8 cellular contexts compared by ENCODE assay signal in the genomic region with DNA sequence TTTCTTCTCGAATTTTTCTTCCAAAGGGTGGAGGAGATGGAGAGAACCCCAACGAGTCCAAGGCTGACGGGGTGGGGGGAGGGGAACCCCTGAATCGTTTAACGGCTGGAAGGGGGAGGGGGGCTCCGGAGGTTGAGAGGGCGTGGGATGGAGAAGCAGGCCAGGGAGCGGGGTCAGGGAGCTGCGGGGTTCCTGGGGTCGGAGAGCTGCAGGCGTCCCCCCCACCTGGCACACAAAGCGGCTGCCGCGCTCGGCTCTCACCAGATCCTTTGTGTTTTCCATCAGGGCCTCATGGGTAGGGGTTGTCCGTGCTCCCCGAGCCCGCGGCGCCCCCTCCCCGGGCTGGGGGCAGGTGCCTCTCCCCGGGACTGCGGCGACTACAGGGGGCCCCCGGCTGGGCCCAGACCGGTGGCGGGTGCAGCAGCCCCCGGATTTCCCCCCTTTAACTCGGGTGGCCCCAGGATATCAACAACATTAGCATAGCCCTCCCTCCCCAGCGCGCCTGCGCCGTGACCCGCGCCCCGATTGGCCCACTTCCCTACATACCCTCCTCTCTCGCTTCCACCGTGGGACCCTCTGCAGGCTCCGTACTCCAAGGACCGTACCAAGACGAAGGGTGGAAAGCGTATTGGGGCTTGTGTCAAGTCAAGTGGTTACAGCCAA. TPM values are rescaled to one million over a fixed set of nuclear protein-coding genes. Genes with fewer than 3 reads are reported as not detected.
DNase-seq lines count a peak whose midpoint lies in the region; ATAC-seq and TF ChIP-seq lines count a peak whose summit lies in the region.

MBTD1 (minus strand) TSS at position 476 of the 663 bp plus-strand sequence. CDS start 34,888 bp downstream, outside the sequence.

- ATAC-seq in HG02588 (IDR thresholded peaks at IDR 0.05; ENCODE audit: unreplicated experiment), result peak; percentile 72

- H3K79me2 ChIP-seq in osteoblast (ENCODE audit: insufficient read depth, low read length), result peaks cover 92% of the 10 kb centered on the region

- H3K27me3 ChIP-seq in osteoblast (ENCODE audit: insufficient read depth, low read length) (no peaks in the 10 kb centered on the region), testis (no peaks in the 10 kb centered on the region)

- peaks cover 58% of the 10 kb centered on the region for H3K4me1 Mint-ChIP-seq in activated naive CD8-positive, alpha-beta T cell treated with anti-CD3 and anti-CD28 coated beads for 36 hours

- peak within 1 kb of the TSS; percentile 96 for H2AFZ ChIP-seq in osteoblast (ENCODE audit: low read length)

- H3K27ac Mint-ChIP-seq in activated naive CD8-positive, alpha-beta T cell treated with anti-CD3 and anti-CD28 coated beads for 36 hours, result peak within 1 kb of the TSS; percentile 96

- no peaks in the 10 kb centered on the region for H3K27me3 Mint-ChIP-seq in activated naive CD8-positive, alpha-beta T cell treated with anti-CD3 and anti-CD28 coated beads for 36 hours

- 0 to 1% methylated on average over 23 to 42 of the region's 42 CpGs for WGBS in testis, 2 donors

- H3K4me3 Mint-ChIP-seq in activated naive CD8-positive, alpha-beta T cell treated with anti-CD3 and anti-CD28 coated beads for 36 hours, result peak within 1 kb of the TSS; percentile 90

- H4K20me1 ChIP-seq in osteoblast (ENCODE audit: insufficient read depth, low read length), result peaks cover 24% of the 10 kb centered on the region

- TF ChIP-seq CTCF in osteoblast (IDR thresholded peaks at IDR 0.05; ENCODE audit: extremely low read depth, low read depth, low read length) (no peak), testis (IDR thresholded peaks at IDR 0.05) (peak in 1 of 3 experiments; percentile 33)

- DNase-seq in GM04503 (ENCODE audit: low read depth) (peak; percentile 76), NCI-H1092 treated with DMSO at 0.1 percent for 48 hours (lab: John Stamatoyannopoulos, UW) (peak; percentile 98), SKM-1 treated with dmso at 0.1 percent for 144 hours (lab: John Stamatoyannopoulos, UW; ENCODE audit: unreplicated experiment) (peak; percentile 93), head of caudate nucleus (peak; percentile 92 to 100 (median 98)), osteoblast (ENCODE audit: insufficient read length, low spot score, missing footprints) (peak; percentile 97), testis (peak; percentile 98)
- DNase-seq in activated naive CD8-positive, alpha-beta T cell treated with anti-CD3 and anti-CD28 coated beads for 36 hours, result peak; percentile 94

- H3K4me2 ChIP-seq in osteoblast (ENCODE audit: insufficient read depth, low read length), result peak within 1 kb of the TSS; percentile 98

- no peak for TF ChIP-seq POLR2A in testis (IDR thresholded peaks at IDR 0.05)

- H3K9me3 ChIP-seq in osteoblast (ENCODE audit: low read depth, low read length) (no peaks in the 10 kb centered on the region), testis (no peaks in the 10 kb centered on the region)

- H3K9me3 Mint-ChIP-seq in activated naive CD8-positive, alpha-beta T cell treated with anti-CD3 and anti-CD28 coated beads for 36 hours, result no peaks in the 10 kb centered on the region

- H3K4me1 ChIP-seq in osteoblast (ENCODE audit: insufficient read depth, low read length), result peaks cover 24% of the 10 kb centered on the region
- H3K4me1 ChIP-seq in testis, result peaks cover 27% of the 10 kb centered on the region

- peak within 1 kb of the TSS; percentile 86 for H3K4me3 ChIP-seq in osteoblast (ENCODE audit: insufficient read depth, low read length)
- peak within 1 kb of the TSS; percentile 97 to 100 for H3K4me3 ChIP-seq in testis

- peaks cover 48% of the 10 kb centered on the region for H3K36me3 Mint-ChIP-seq in activated naive CD8-positive, alpha-beta T cell treated with anti-CD3 and anti-CD28 coated beads for 36 hours

- intact Hi-C loops in head of caudate nucleus (cut with DNase I), result loop anchor here (10.0 kb wide), 1 partner anchor 95 kb away; the partner anchor contains the start of gene NME2
- intact Hi-C loops in testis (cut with DNase I; ENCODE audit: low total_unique reads), result no loop called here

- H3K36me3 ChIP-seq in osteoblast (ENCODE audit: insufficient read depth, low read length), result peaks cover 11% of the 10 kb centered on the region
- H3K36me3 ChIP-seq in testis (ENCODE audit: low read depth, missing control alignments), result no peaks in the 10 kb centered on the region

- H3K27ac ChIP-seq in osteoblast (ENCODE audit: low read depth, low read length) (peak within 1 kb of the TSS; percentile 100), testis (peak within 1 kb of the TSS; percentile 96 to 98)

RNA-seq across cellular contexts. Expression of gene MBTD1, which starts in this region (rescaled TPM):
- total RNA-seq in activated naive CD8-positive, alpha-beta T cell treated with anti-CD3 and anti-CD28 coated beads for 36 hours, result 1 to 10 TPM; 7.6 to 8.1 TPM
- 13.3 and 16.3 TPM in 2 replicates for total RNA-seq in osteoblast
- 10 to 100 TPM; 49.1 to 68.3 TPM for total RNA-seq in testis
- 55.2 TPM for polyA plus RNA-seq in testis (ENCODE audit: insufficient read depth, low read depth, low replicate concordance)

Comparison
In these comparisons a context has a peak if more than half of its experiments do, and no peak if none do; other contexts are left out.
1. Peak in every context shown above with its lines: DNase-seq, ATAC-seq, H3K4me3 ChIP-seq and H3K27ac ChIP-seq.